ENCODE assay signal across 30 cellular contexts in genomic region chr12:64445490-64445889, GRCh38. TPM values are rescaled to one million over a fixed set of nuclear protein-coding genes. Genes with fewer than 3 reads are reported as not detected.
"Had no signal": no experiment of that assay in that cellular context is flagged by ENCODE, and none has a peak within 500 bp of the region (broad histone marks: within the 10 kb centered on the region; RNA-seq: fewer than 3 reads in every experiment).

No MANE protein-coding gene starts in this region.

- H3K27me3 ChIP-seq: tibial nerve had no signal

- H2AFZ ChIP-seq: parathyroid adenoma had no signal

- H3K9me3 Mint-ChIP-seq: central memory CD8-positive, alpha-beta T cell; dendritic cell treated with granulocyte-macrophage colony-stimulating factor and Interleukin-4, amounts not matched to agents 40 ng/mL and 50 ng/mL, for 4 days; endodermal cell; naive B cell; stimulated activated naive B cell treated with anti-CD40 and anti-IgM and Interleukin-4, amounts not matched to agents 10 μg/mL and 1 μg/mL and 100 μg/mL, for 72 hours had no signal

- H3K27ac ChIP-seq: parathyroid adenoma, psoas muscle, tibial nerve, WERI-Rb-1 had no signal

- H3K27me3 Mint-ChIP-seq: central memory CD8-positive, alpha-beta T cell; dendritic cell treated with granulocyte-macrophage colony-stimulating factor and Interleukin-4, amounts not matched to agents 40 ng/mL and 50 ng/mL, for 4 days; naive B cell; stimulated activated naive B cell treated with anti-CD40 and anti-IgM and Interleukin-4, amounts not matched to agents 10 μg/mL and 1 μg/mL and 100 μg/mL, for 72 hours had no signal

- FAIRE-seq: bronchial epithelial cell, keratinocyte, TTC549 had no signal

- H3K4me2 ChIP-seq: smooth muscle cell had no signal

- H3K9me3 ChIP-seq: psoas muscle, tibial nerve had no signal

- H3K27ac Mint-ChIP-seq: dendritic cell treated with granulocyte-macrophage colony-stimulating factor and Interleukin-4, amounts not matched to agents 40 ng/mL and 50 ng/mL, for 4 days; endodermal cell; naive B cell; stimulated activated naive B cell treated with anti-CD40 and anti-IgM and Interleukin-4, amounts not matched to agents 10 μg/mL and 1 μg/mL and 100 μg/mL, for 72 hours had no signal

- H3K79me2 ChIP-seq: parathyroid adenoma had no signal

- H3K4me3 ChIP-seq: psoas muscle, smooth muscle cell, tibial nerve had no signal

- ATAC-seq: esophagus mucosa; left cardiac atrium; psoas muscle; stimulated activated naive B cell treated with anti-CD40 and anti-IgM and Interleukin-4, amounts not matched to agents 10 μg/mL and 1 μg/mL and 100 μg/mL, for 72 hours had no signal

- H3K4me1 ChIP-seq: parathyroid adenoma had no signal

- H3K9ac ChIP-seq: parathyroid adenoma had no signal

- DNase-seq: activated CD4-positive, alpha-beta T cell treated with anti-CD3 and anti-CD28 coated beads for 1 hour; activated CD8-positive, alpha-beta memory T cell treated with anti-CD3 and anti-CD28 coated beads for 24 hours; anterior cingulate cortex; endodermal cell; foreskin fibroblast; head of caudate nucleus; hippocampal formation; left cardiac atrium; mammary epithelial cell; naive B cell; nucleus accumbens; psoas muscle; stimulated activated CD4-positive, alpha-beta T cell treated with anti-CD3 and anti-CD28 coated beads, Interleukin-1b, Interleukin-23, amount 100 ng/mL, for 48 hours; stimulated activated CD4-positive, alpha-beta T cell treated with anti-CD3 and anti-CD28 coated beads, Interleukin-4, amount 100 ng/mL, for 4 hours; stimulated activated CD8-positive, alpha-beta memory T cell treated with anti-CD3 and anti-CD28 coated beads, Interleukin-4, amount 100 ng/mL, for 48 hours; stimulated activated naive B cell treated with anti-CD40 and anti-IgM and Interleukin-4, amounts not matched to agents 10 μg/mL and 1 μg/mL and 100 μg/mL, for 72 hours; T-helper 9 cell; WERI-Rb-1 had no signal

- H3K4me3 Mint-ChIP-seq: central memory CD8-positive, alpha-beta T cell; dendritic cell treated with granulocyte-macrophage colony-stimulating factor and Interleukin-4, amounts not matched to agents 40 ng/mL and 50 ng/mL, for 4 days; endodermal cell; naive B cell; stimulated activated naive B cell treated with anti-CD40 and anti-IgM and Interleukin-4, amounts not matched to agents 10 μg/mL and 1 μg/mL and 100 μg/mL, for 72 hours had no signal

RNA-seq across cellular contexts. Expression of gene C12orf56, which starts 54.9 kb away (rescaled TPM):
- total RNA-seq: left cardiac atrium, psoas muscle, ureter had no signal
- polyA plus RNA-seq: adipose tissue, neural cell had no signal
